18 cellular contexts compared by ENCODE assay signal in genomic region chr11:121032546-121032945, GRCh38. TPM values are rescaled to one million over a fixed set of nuclear protein-coding genes. Genes with fewer than 3 reads are reported as not detected.
DNase-seq lines count a peak whose midpoint lies in the region; ATAC-seq and TF ChIP-seq lines count a peak whose summit lies in the region.
"Had no signal": no experiment of that assay in that cellular context is flagged by ENCODE, and none has a peak within 500 bp of the region (broad histone marks: within the 10 kb centered on the region; RNA-seq: fewer than 3 reads in every experiment).

No MANE protein-coding gene starts in this region.

- CTCF ChIA-PET in PC-3 (lab: Charles Lee), result no interaction called here

- H4K20me1 ChIP-seq in GM23338 (replicated peaks; ENCODE audit: insufficient read depth), result peaks cover 7% of the 10 kb centered on the region; the same call in 1 of the 2 replicates
- no peaks in the 10 kb centered on the region for H4K20me1 ChIP-seq in PC-3 (ENCODE audit: low read length)

- H3K36me3 ChIP-seq in GM23338 (ENCODE audit: insufficient read depth), result no peaks in the 10 kb centered on the region
- H3K36me3 ChIP-seq in PC-3 (ENCODE audit: low read depth, low read length), result no peaks in the 10 kb centered on the region
- H3K36me3 ChIP-seq in left lung, result no peaks in the 10 kb centered on the region
- H3K36me3 ChIP-seq: SJSA1, WERI-Rb-1 had no signal

- H3K27ac Mint-ChIP-seq in GM23338 (no peak overlapping the region), HFFc6 (no peak overlapping the region)
- H3K27ac Mint-ChIP-seq: activated CD8-positive, alpha-beta memory T cell treated with anti-CD3 and anti-CD28 coated beads, Interleukin-2, amount 10 ng/mL, durations not matched to agents 7 days and 5 days; brain had no signal

- intact Hi-C loops in PC-3 (cut with micrococcal nuclease) (loop anchor here (1.0 to 10.0 kb wide), 2 partner anchors 80 to 162 kb away; no protein-coding TSS in a partner anchor), left lung (cut with DNase I) (no loop called here)

- H3K4me3 Mint-ChIP-seq in GM23338, result no peak overlapping the region
- no peak overlapping the region for H3K4me3 Mint-ChIP-seq in HFFc6
- H3K4me3 Mint-ChIP-seq: activated CD8-positive, alpha-beta memory T cell treated with anti-CD3 and anti-CD28 coated beads, Interleukin-2, amount 10 ng/mL, durations not matched to agents 7 days and 5 days; brain had no signal

- BruUV-seq in PC-3 (replicated peaks; lab: Mats Ljungman, UMichigan), result no TSS peak

- no peaks in the 10 kb centered on the region for H3K9me3 Mint-ChIP-seq in GM23338
- no peaks in the 10 kb centered on the region for H3K9me3 Mint-ChIP-seq in HFFc6

- no peaks in the 10 kb centered on the region for H3F3A ChIP-seq in GM23338 (replicated peaks; ENCODE audit: low read depth)
- H3F3A ChIP-seq in PC-3 (ENCODE audit: low read length, unreplicated experiment), result no peaks in the 10 kb centered on the region

- TF ChIP-seq CTCF in GM23338 (conservative IDR thresholded peaks at IDR 0.05; ENCODE audit: low read depth in 2 of 2) (peak; percentile 31 to 41; a peak in 2 of 4 replicates), PC-3 (conservative IDR thresholded peaks at IDR 0.05; ENCODE audit: low read depth, low read length) (peak; percentile 56), left lung (IDR thresholded peaks at IDR 0.05) (no peak), HFFc6 (IDR thresholded peaks at IDR 0.05) (no peak)

- peak; percentile 42 for DNase-seq in DMS79 (lab: John Stamatoyannopoulos, UW)
- no peak for DNase-seq in GM23338 (ENCODE audit: low spot score)
- DNase-seq in PC-3, result peak; percentile 21
- no peak for DNase-seq in left lung
- no peak for DNase-seq in HFFc6
- no peak for DNase-seq in NCI-H1048 (lab: John Stamatoyannopoulos, UW)
- DNase-seq: activated CD8-positive, alpha-beta memory T cell treated with anti-CD3 and anti-CD28 coated beads, Interleukin-2, amount 10 ng/mL, durations not matched to agents 7 days and 5 days; activated naive CD4-positive, alpha-beta T cell; dorsolateral prefrontal cortex; GDM1; mammary epithelial cell; NCI-H526 treated with DMSO at 0.1 percent for 48 hours; stimulated activated naive CD4-positive, alpha-beta T cell; WERI-Rb-1 had no signal

- peaks cover 71% of the 10 kb centered on the region for H3K79me2 ChIP-seq in GM23338 (replicated peaks; ENCODE audit: insufficient read depth)
- H3K79me2 ChIP-seq in PC-3 (ENCODE audit: low read length), result peaks cover 2% of the 10 kb centered on the region; the same call in 1 of the 2 replicates

- H3K36me3 Mint-ChIP-seq in GM23338 (ENCODE audit: low read depth), result no peaks in the 10 kb centered on the region
- H3K36me3 Mint-ChIP-seq in HFFc6 (ENCODE audit: low read depth), result no peaks in the 10 kb centered on the region

- no peak overlapping the region for H2AFZ ChIP-seq in GM23338
- H2AFZ ChIP-seq in PC-3 (ENCODE audit: low read length), result no peak overlapping the region

- H3K27ac ChIP-seq in GM23338 (ENCODE audit: low read depth) (no peak overlapping the region), PC-3 (ENCODE audit: low read length) (no peak overlapping the region), left lung (no peak overlapping the region)
- H3K27ac ChIP-seq: dorsolateral prefrontal cortex, SJSA1, WERI-Rb-1 had no signal

- H3K27me3 ChIP-seq in GM23338 (ENCODE audit: insufficient read depth), result no peaks in the 10 kb centered on the region
- H3K27me3 ChIP-seq in PC-3 (ENCODE audit: low read length), result no peaks in the 10 kb centered on the region
- H3K27me3 ChIP-seq in left lung, result no peaks in the 10 kb centered on the region
- H3K27me3 ChIP-seq: dorsolateral prefrontal cortex, SJSA1 had no signal

- H3K4me1 ChIP-seq in GM23338 (ENCODE audit: insufficient read depth) (peaks cover 4% of the 10 kb centered on the region; the same call in 1 of the 2 replicates), PC-3 (ENCODE audit: insufficient read depth, low read length) (peaks cover 10% of the 10 kb centered on the region), left lung (peaks cover 0 to 4% of the 10 kb centered on the region in 2 donors)
- H3K4me1 ChIP-seq: SJSA1 had no signal

- H3K9me3 ChIP-seq in PC-3 (ENCODE audit: low read length) (no peaks in the 10 kb centered on the region), left lung (no peaks in the 10 kb centered on the region)
- H3K9me3 ChIP-seq: SJSA1 had no signal

- ATAC-seq in GM23338, result no peak
- peak; percentile 33; the same call in 1 of the 2 replicates for ATAC-seq in PC-3
- peak; percentile 90 for ATAC-seq in left lung
- ATAC-seq in GM21367 (IDR thresholded peaks at IDR 0.05; ENCODE audit: unreplicated experiment), result no peak
- no peak for ATAC-seq in HG03039 (IDR thresholded peaks at IDR 0.05; ENCODE audit: unreplicated experiment)
- ATAC-seq: activated CD8-positive, alpha-beta memory T cell treated with anti-CD3 and anti-CD28 coated beads, Interleukin-2, amount 10 ng/mL, durations not matched to agents 7 days and 5 days had no signal

- POLR2A ChIA-PET in PC-3 (lab: Charles Lee; ENCODE audit: unreplicated experiment), result no interaction called here

- H3K27me3 Mint-ChIP-seq in GM23338 (ENCODE audit: insufficient read depth, low read depth, poor library complexity) (peaks cover 2% of the 10 kb centered on the region), HFFc6 (ENCODE audit: insufficient read depth) (no peaks in the 10 kb centered on the region)
- H3K27me3 Mint-ChIP-seq: activated CD8-positive, alpha-beta memory T cell treated with anti-CD3 and anti-CD28 coated beads, Interleukin-2, amount 10 ng/mL, durations not matched to agents 7 days and 5 days; brain had no signal

- H3K9me2 ChIP-seq in GM23338 (ENCODE audit: insufficient read depth) (no peaks in the 10 kb centered on the region), PC-3 (replicated peaks; ENCODE audit: low read length) (no peaks in the 10 kb centered on the region)

- H3K4me2 ChIP-seq in GM23338, result no peak overlapping the region
- no peak overlapping the region for H3K4me2 ChIP-seq in PC-3 (ENCODE audit: low read length)

- H3K4me3 ChIP-seq in GM23338, result no peak overlapping the region
- H3K4me3 ChIP-seq in PC-3 (ENCODE audit: low read length), result no peak overlapping the region
- H3K4me3 ChIP-seq in left lung, result no peak overlapping the region
- H3K4me3 ChIP-seq: dorsolateral prefrontal cortex, SJSA1 had no signal

- H3K4me1 Mint-ChIP-seq in GM23338 (peaks cover 19% of the 10 kb centered on the region), HFFc6 (ENCODE audit: low read depth) (no peaks in the 10 kb centered on the region; the same call in 1 of the 2 replicates)

- no peak overlapping the region for H3K9ac ChIP-seq in PC-3 (ENCODE audit: low read length)

TF ChIP-seq in GM23338, 12 proteins besides CTCF, POLR2A, EP300 and RAD21:
- TF ChIP-seq EZH2phosphoT487 (IDR thresholded peaks at IDR 0.05; ENCODE audit: unreplicated experiment) (no peak), ZNF331 (CRISPR knock-in tag; IDR thresholded peaks at IDR 0.05; ENCODE audit: low read depth) (no peak), JUNB (IDR thresholded peaks at IDR 0.05; ENCODE audit: unreplicated experiment) (no peak)

RNA-seq across cellular contexts. Expression of gene TBCEL, which starts 8.6 kb away (rescaled TPM):
- 15.6 and 16.2 TPM in 2 replicates for total RNA-seq in GM23338 (2014; rRNA removed; shearing (Covaris generic))
- 4.3 and 5.4 TPM in 2 replicates for polyA plus RNA-seq in GM23338 (2016; fragmentation: Nextera tagmentation; extraction: Ambion mirVana)
- total RNA-seq in PC-3 (2014; rRNA removed) (6.6 and 7.8 TPM in 2 replicates), left lung (10 to 100 TPM; 27.5 to 38.0 TPM)
- 10 to 100 TPM; 15.0 to 23.4 (median 18.2) TPM for total RNA-seq in HFFc6 (2021; fragmentation: NEBNext Ultra II Directional; extraction: Animal tissue kit (Norgen Biotek cat#: 25700))

Comparison
In these comparisons a context has a peak if more than half of its experiments do, and no peak if none do; other contexts are left out.
1. DNase-seq: peak in DMS79 (single experiment) and PC-3 (single experiment); none in GM23338 (single experiment), left lung (0 of 2), HFFc6 (single experiment) and NCI-H1048 (single experiment).
2. ATAC-seq: peak in PC-3 (single experiment) and left lung (single experiment); none in GM23338 (single experiment), GM21367 (single experiment) and HG03039 (single experiment).
3. CTCF ChIP-seq: peak in GM23338 (2 of 2) and PC-3 (single experiment); none in left lung (0 of 2) and HFFc6 (single experiment).